12 cellular contexts compared by ENCODE assay signal in genomic region chr17:549197-550040, GRCh38.
DNase-seq lines count a peak whose midpoint lies in the region; ATAC-seq, FAIRE-seq and TF ChIP-seq lines count a peak whose summit lies in the region.
"Had no signal": no experiment of that assay in that cellular context is flagged by ENCODE, and none has a peak within 500 bp of the region (broad histone marks: within the 10 kb centered on the region; RNA-seq: fewer than 3 reads in every experiment).

No MANE protein-coding gene starts in this region.

- H3K4me1 ChIP-seq in thyroid gland = peaks cover 6 to 25% of the 10 kb centered on the region in 2 donors
- no peaks in the 10 kb centered on the region for H3K4me1 ChIP-seq in CD4-positive, alpha-beta memory T cell (ENCODE audit: insufficient read depth, low read length)
- H3K4me1 ChIP-seq: right lobe of liver had no signal

- CTCF ChIA-PET in CD4-positive, alpha-beta memory T cell (lab: Charles Lee; ENCODE audit: partially characterized antibody) = no interaction called here

- no peaks in the 10 kb centered on the region for H3K9me3 ChIP-seq in SK-N-MC (ENCODE audit: low read depth, low read length)
- H3K9me3 ChIP-seq in thyroid gland = no peaks in the 10 kb centered on the region
- H3K9me3 ChIP-seq in CD4-positive, alpha-beta memory T cell (ENCODE audit: control insufficient read depth in 1 of 2, low read length in 2 of 2) = no peaks in the 10 kb centered on the region
- H3K9me3 ChIP-seq: right lobe of liver had no signal

- no peaks in the 10 kb centered on the region for H3K27me3 Mint-ChIP-seq in CD4-positive, alpha-beta memory T cell

- FAIRE-seq in GM19239 (lab: Jason Lieb, UNC) = peak; percentile 28
- FAIRE-seq: G401.6 had no signal

- DNase-seq in GM19239 (ENCODE audit: insufficient read length, low spot score) (no peak), SK-N-MC (ENCODE audit: low read depth, low spot score) (no peak), foreskin fibroblast (peak; percentile 76 to 78), thyroid gland (peak; percentile 81 to 82)
- DNase-seq in stimulated activated CD8-positive, alpha-beta memory T cell treated with anti-CD3 and anti-CD28 coated beads, Interleukin-4, amount 100 ng/mL, for 48 hours = no peak
- DNase-seq in CD4-positive, alpha-beta memory T cell = no peak
- DNase-seq: left ventricle myocardium superior, NCI-H526, right lobe of liver, T-helper 1 cell had no signal

- H3K36me3 ChIP-seq in SK-N-MC (ENCODE audit: insufficient read depth, low read length) (no peaks in the 10 kb centered on the region; the same call in 1 of the 2 replicates), thyroid gland (peaks cover 5 to 17% of the 10 kb centered on the region in 2 donors)
- peaks cover 12% of the 10 kb centered on the region for H3K36me3 ChIP-seq in CD4-positive, alpha-beta memory T cell (ENCODE audit: insufficient read depth, low read length)

- intact Hi-C loops in thyroid gland (cut with DNase I) = no loop called here
- intact Hi-C loops in CD4-positive, alpha-beta memory T cell (cut with micrococcal nuclease) = no loop called here

- no peak overlapping the region for H3K4me3 Mint-ChIP-seq in CD4-positive, alpha-beta memory T cell

- POLR2A ChIA-PET in CD4-positive, alpha-beta memory T cell (lab: Charles Lee; ENCODE audit: partially characterized antibody) = no interaction called here

- no peaks in the 10 kb centered on the region for H3K27me3 ChIP-seq in thyroid gland
- H3K27me3 ChIP-seq in CD4-positive, alpha-beta memory T cell (ENCODE audit: insufficient read depth, low read length) = no peaks in the 10 kb centered on the region
- H3K27me3 ChIP-seq: right lobe of liver had no signal

- H3K4me3 ChIP-seq in SK-N-MC (peak overlapping the region; percentile 69), foreskin fibroblast (ENCODE audit: low read depth in 1 of 2, low read length in 2 of 2) (peak overlapping the region; percentile 16 to 33), thyroid gland (replicated peaks in 1 of 3) (no peak overlapping the region)
- no peak overlapping the region for H3K4me3 ChIP-seq in CD4-positive, alpha-beta memory T cell (ENCODE audit: low read length in 2 of 2)
- H3K4me3 ChIP-seq: right lobe of liver had no signal

- H3K27ac ChIP-seq in SK-N-MC (peak overlapping the region; percentile 83), thyroid gland (peak overlapping the region; percentile 41 to 71 (median 66))
- no peak overlapping the region for H3K27ac ChIP-seq in CD4-positive, alpha-beta memory T cell (ENCODE audit: low read depth, low read length)

- no peak for TF ChIP-seq POLR2A in thyroid gland (IDR thresholded peaks at IDR 0.05)

- no peak overlapping the region for H3K27ac Mint-ChIP-seq in CD4-positive, alpha-beta memory T cell

- TF ChIP-seq CTCF in foreskin fibroblast (IDR thresholded peaks at IDR 0.05; ENCODE audit: low read depth, low read length) (no peak), thyroid gland (IDR thresholded peaks at IDR 0.05) (no peak)

- ATAC-seq in GM19035 (IDR thresholded peaks at IDR 0.05; ENCODE audit: unreplicated experiment) = no peak
- ATAC-seq: left ventricle myocardium superior had no signal

- H3K9ac ChIP-seq in SK-N-MC (ENCODE audit: insufficient read length) = peak overlapping the region; percentile 60

- 48 to 49% methylated on average over 15 of the region's 15 CpGs for WGBS in thyroid gland, 2 donors

- peaks cover 0 to 1% (median 0%) of the 10 kb centered on the region in 8 donors for H3K9me3 Mint-ChIP-seq in CD4-positive, alpha-beta memory T cell

- no peaks in the 10 kb centered on the region for H3K4me1 Mint-ChIP-seq in CD4-positive, alpha-beta memory T cell

- peaks cover 48 to 55% of the 10 kb centered on the region in 2 donors for H3K36me3 Mint-ChIP-seq in CD4-positive, alpha-beta memory T cell

Comparison
In these comparisons a context has a peak if more than half of its experiments do, and no peak if none do; other contexts are left out.
1. DNase-seq: peak in foreskin fibroblast (2 of 2) and thyroid gland (2 of 2); none in GM19239 (single experiment), SK-N-MC (single experiment), stimulated activated CD8-positive, alpha-beta memory T cell treated with anti-CD3 and anti-CD28 coated beads, Interleukin-4, amount 100 ng/mL, for 48 hours (single experiment) and CD4-positive, alpha-beta memory T cell (0 of 5).
2. H3K4me3 ChIP-seq: peak in SK-N-MC (single experiment) and foreskin fibroblast (2 of 2); none in thyroid gland (0 of 3) and CD4-positive, alpha-beta memory T cell (0 of 2).